1 cellular context compared by ENCODE assay signal in genomic region chr16:29675811-29676643, GRCh38.
TF ChIP-seq lines count a peak whose summit lies in the region.

No MANE protein-coding gene starts in this region.

TF ChIP-seq in K562, 482 proteins besides CTCF, POLR2A, EP300 and RAD21 (continued from another document and continues in another):
- TF ChIP-seq CUX1 (CRISPR knock-in tag; IDR thresholded peaks at IDR 0.05) (no peak), ZNF57 (CRISPR knock-in tag; IDR thresholded peaks at IDR 0.05) (no peak), NR2C2 (CRISPR knock-in tag; IDR thresholded peaks at IDR 0.05) (no peak), NR2C2 (tag; IDR thresholded peaks at IDR 0.05) (peak; percentile 63), TAF1 (IDR thresholded peaks at IDR 0.05; ENCODE audit: control insufficient read depth, extremely low read depth, insufficient read depth, low read length, severe bottlenecking) (no peak), ETV6 (IDR thresholded peaks at IDR 0.05; ENCODE audit: borderline replicate concordance in 1 of 2, low read depth in 2 of 2, low read length in 1 of 2) (no peak), ETV6 (CRISPR knock-in tag; IDR thresholded peaks at IDR 0.05; ENCODE audit: borderline replicate concordance) (no peak), MNT (conservative IDR thresholded peaks at IDR 0.05) (0 out of 4 replicates have a peak, but pooled peaks have one; percentile 16 to 23), HDAC2 (IDR thresholded peaks at IDR 0.05) (0 out of 2 replicates have a peak, but pooled peaks have one; percentile 21), MAFK (IDR thresholded peaks at IDR 0.05; ENCODE audit: low read length) (no peak), DDX20 (tag; IDR thresholded peaks at IDR 0.05; ENCODE audit: low read depth) (no peak), HDAC1 (IDR thresholded peaks at IDR 0.05) (no peak), HDAC3 (IDR thresholded peaks at IDR 0.05; ENCODE audit: borderline replicate concordance, partially characterized antibody) (no peak), ZNF121 (CRISPR knock-in tag; conservative IDR thresholded peaks at IDR 0.05) (peak; percentile 87), PCBP2 (IDR thresholded peaks at IDR 0.05; ENCODE audit: low read depth, low read length, poor library complexity, severe bottlenecking) (no peak), GABPB1 (CRISPR knock-in tag; IDR thresholded peaks at IDR 0.05) (no peak), PRDM10 (IDR thresholded peaks at IDR 0.05; ENCODE audit: partially characterized antibody) (peak; percentile 89), CLOCK (CRISPR knock-in tag; IDR thresholded peaks at IDR 0.05; ENCODE audit: borderline replicate concordance) (no peak), ATF6 (CRISPR knock-in tag; IDR thresholded peaks at IDR 0.05) (no peak), ZNF780A (CRISPR knock-in tag; IDR thresholded peaks at IDR 0.05) (no peak), ZNF133 (CRISPR knock-in tag; IDR thresholded peaks at IDR 0.05) (no peak), CEBPB (tag; IDR thresholded peaks at IDR 0.05) (no peak), RBM25 (IDR thresholded peaks at IDR 0.05; ENCODE audit: low read depth, low read length, severe bottlenecking) (peak; percentile 17), ZNF77 (CRISPR knock-in tag; IDR thresholded peaks at IDR 0.05) (no peak), PREB (CRISPR knock-in tag; IDR thresholded peaks at IDR 0.05) (no peak), NFE2L1 (tag; IDR thresholded peaks at IDR 0.05; ENCODE audit: borderline replicate concordance, low read depth) (no peak), RBBP5 (IDR thresholded peaks at IDR 0.05; ENCODE audit: borderline replicate concordance, insufficient read depth, low read length, poor library complexity, severe bottlenecking) (no peak), ATF2 (CRISPR knock-in tag; IDR thresholded peaks at IDR 0.05) (no peak), ATF7 (IDR thresholded peaks at IDR 0.05) (no peak), ATF1 (CRISPR knock-in tag; IDR thresholded peaks at IDR 0.05) (no peak), ATF1 (tag; IDR thresholded peaks at IDR 0.05) (no peak), HNRNPK (IDR thresholded peaks at IDR 0.05; ENCODE audit: low read depth, low read length, poor library complexity, severe bottlenecking) (no peak), TAF7 (tag; IDR thresholded peaks at IDR 0.05) (no peak), SAFB2 (IDR thresholded peaks at IDR 0.05; ENCODE audit: borderline replicate concordance, low read depth, low read length, severe bottlenecking) (no peak), ZNF316 (IDR thresholded peaks at IDR 0.05) (no peak), SOX6 (IDR thresholded peaks at IDR 0.05) (no peak), ZNF609 (CRISPR knock-in tag; IDR thresholded peaks at IDR 0.05; ENCODE audit: borderline replicate concordance) (no peak)
